ENCODE assay signal across 10 cellular contexts in the genomic region with DNA sequence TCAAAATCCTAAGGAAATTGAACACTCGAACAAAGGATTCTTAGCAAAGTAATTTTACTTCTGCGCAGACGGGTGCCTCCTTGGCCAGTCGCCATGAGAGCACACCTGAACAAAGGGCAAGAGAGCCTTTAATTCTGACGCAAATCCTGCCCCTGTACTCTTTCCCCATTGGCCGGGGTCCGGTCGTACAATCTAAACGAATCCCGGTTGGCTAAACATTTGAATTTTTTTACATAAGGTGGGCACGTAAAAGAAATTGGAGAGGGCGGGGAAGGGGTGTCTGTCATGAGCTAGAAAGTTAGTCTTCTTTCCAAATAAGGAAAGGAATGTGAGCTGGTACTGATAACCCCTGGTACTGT. TPM values are rescaled to one million over a fixed set of nuclear protein-coding genes. Genes with fewer than 3 reads are reported as not detected.
DNase-seq lines count a peak whose midpoint lies in the region; ATAC-seq, FAIRE-seq and TF ChIP-seq lines count a peak whose summit lies in the region.
"Had no signal": no experiment of that assay in that cellular context is flagged by ENCODE, and none has a peak within 500 bp of the region (broad histone marks: within the 10 kb centered on the region; RNA-seq: fewer than 3 reads in every experiment).

No MANE protein-coding gene starts in this region.

- no peak overlapping the region for H3K27ac Mint-ChIP-seq in activated naive CD8-positive, alpha-beta T cell treated with anti-CD3 and anti-CD28 coated beads, Interleukin-2, amount 50 U/mL, for 24 hours
- H3K27ac Mint-ChIP-seq in mesothelial cell of epicardium, result peak overlapping the region; percentile 97
- no peak overlapping the region for H3K27ac Mint-ChIP-seq in natural killer cell treated with Interleukin-12 subunit alpha and Interleukin-12 subunit beta and Interleukin-15 and Interleukin-18, amount 100 ng/mL, for 72 hours

- H3K36me3 Mint-ChIP-seq in activated naive CD8-positive, alpha-beta T cell treated with anti-CD3 and anti-CD28 coated beads, Interleukin-2, amount 50 U/mL, for 24 hours (ENCODE audit: low read depth), result no peaks in the 10 kb centered on the region
- H3K36me3 Mint-ChIP-seq in mesothelial cell of epicardium, result peaks cover 3% of the 10 kb centered on the region
- no peaks in the 10 kb centered on the region for H3K36me3 Mint-ChIP-seq in natural killer cell treated with Interleukin-12 subunit alpha and Interleukin-12 subunit beta and Interleukin-15 and Interleukin-18, amount 100 ng/mL, for 72 hours

- no peaks in the 10 kb centered on the region for H3K9me3 Mint-ChIP-seq in activated naive CD8-positive, alpha-beta T cell treated with anti-CD3 and anti-CD28 coated beads, Interleukin-2, amount 50 U/mL, for 24 hours
- no peaks in the 10 kb centered on the region for H3K9me3 Mint-ChIP-seq in mesothelial cell of epicardium
- no peaks in the 10 kb centered on the region for H3K9me3 Mint-ChIP-seq in natural killer cell treated with Interleukin-12 subunit alpha and Interleukin-12 subunit beta and Interleukin-15 and Interleukin-18, amount 100 ng/mL, for 72 hours
- H3K9me3 Mint-ChIP-seq: central memory CD8-positive, alpha-beta T cell had no signal

- FAIRE-seq in D721Med (lab: Jason Lieb, UNC), result no peak

- TF ChIP-seq CTCF in mesothelial cell of epicardium (IDR thresholded peaks at IDR 0.05; ENCODE audit: unreplicated experiment), result no peak
- no peak for TF ChIP-seq CTCF in D721Med (IDR thresholded peaks at IDR 0.05; ENCODE audit: insufficient read depth, missing control alignments)

- H3K27me3 Mint-ChIP-seq in activated naive CD8-positive, alpha-beta T cell treated with anti-CD3 and anti-CD28 coated beads, Interleukin-2, amount 50 U/mL, for 24 hours, result peaks cover 42% of the 10 kb centered on the region
- H3K27me3 Mint-ChIP-seq in mesothelial cell of epicardium (ENCODE audit: low read depth), result no peaks in the 10 kb centered on the region
- peaks cover 22 to 28% of the 10 kb centered on the region in 2 donors for H3K27me3 Mint-ChIP-seq in natural killer cell treated with Interleukin-12 subunit alpha and Interleukin-12 subunit beta and Interleukin-15 and Interleukin-18, amount 100 ng/mL, for 72 hours

- ATAC-seq in activated naive CD8-positive, alpha-beta T cell treated with anti-CD3 and anti-CD28 coated beads, Interleukin-2, amount 50 U/mL, for 24 hours, result no peak
- ATAC-seq in GM18520 (IDR thresholded peaks at IDR 0.05; ENCODE audit: unreplicated experiment), result no peak
- ATAC-seq in natural killer cell treated with Interleukin-12 subunit alpha and Interleukin-12 subunit beta and Interleukin-15 and Interleukin-18, amount 100 ng/mL, for 72 hours, result no peak

- DNase-seq in DMS53 treated with DMSO at 0.1 percent for 48 hours (lab: John Stamatoyannopoulos, UW; ENCODE audit: unreplicated experiment) (peak; percentile 82), NCI-H146 treated with DMSO at 0.1 percent for 48 hours (lab: John Stamatoyannopoulos, UW; ENCODE audit: unreplicated experiment) (peak; percentile 94), mesothelial cell of epicardium (ENCODE audit: low spot score in 2 of 2, unreplicated experiment in 2 of 2) (peak; percentile 43 to 73), D721Med (ENCODE audit: insufficient read length, low spot score) (no peak), hypothalamus (lab: John Stamatoyannopoulos, UW) (no peak)
- no peak for DNase-seq in activated naive CD8-positive, alpha-beta T cell treated with anti-CD3 and anti-CD28 coated beads, Interleukin-2, amount 50 U/mL, for 24 hours
- no peak for DNase-seq in natural killer cell treated with Interleukin-12 subunit alpha and Interleukin-12 subunit beta and Interleukin-15 and Interleukin-18, amount 100 ng/mL, for 72 hours (ENCODE audit: low spot score)
- DNase-seq: GF-D8 had no signal

- peaks cover 19% of the 10 kb centered on the region for H3K4me1 Mint-ChIP-seq in activated naive CD8-positive, alpha-beta T cell treated with anti-CD3 and anti-CD28 coated beads, Interleukin-2, amount 50 U/mL, for 24 hours
- H3K4me1 Mint-ChIP-seq in mesothelial cell of epicardium, result peaks cover 45% of the 10 kb centered on the region
- H3K4me1 Mint-ChIP-seq in natural killer cell treated with Interleukin-12 subunit alpha and Interleukin-12 subunit beta and Interleukin-15 and Interleukin-18, amount 100 ng/mL, for 72 hours (ENCODE audit: low read depth in 2 of 2), result peaks cover 10 to 12% of the 10 kb centered on the region in 2 donors

- peak overlapping the region; percentile 56 for H3K4me3 Mint-ChIP-seq in activated naive CD8-positive, alpha-beta T cell treated with anti-CD3 and anti-CD28 coated beads, Interleukin-2, amount 50 U/mL, for 24 hours
- H3K4me3 Mint-ChIP-seq in mesothelial cell of epicardium, result peak overlapping the region; percentile 59
- no peak overlapping the region for H3K4me3 Mint-ChIP-seq in natural killer cell treated with Interleukin-12 subunit alpha and Interleukin-12 subunit beta and Interleukin-15 and Interleukin-18, amount 100 ng/mL, for 72 hours

RNA-seq across cellular contexts. Expression of gene IL22RA1, which starts 8.2 kb away (rescaled TPM):
- total RNA-seq in mesothelial cell of epicardium, result 0.09 to 0.11 TPM in 2 of 3 replicates, not detected in the other
- not detected for total RNA-seq in natural killer cell treated with Interleukin-12 subunit alpha and Interleukin-12 subunit beta and Interleukin-15 and Interleukin-18, amount 100 ng/mL, for 72 hours

RNA-seq across cellular contexts. Expression of gene IFNLR1, which starts 35.9 kb away (rescaled TPM):
- total RNA-seq in mesothelial cell of epicardium, result 12.1 to 13.0 TPM (median 12.1 TPM) in 3 replicates
- 1 to 10 TPM in 1 of 2 donors, under 1 TPM in 1; 0.36 to 2.0 TPM for total RNA-seq in natural killer cell treated with Interleukin-12 subunit alpha and Interleukin-12 subunit beta and Interleukin-15 and Interleukin-18, amount 100 ng/mL, for 72 hours

RNA-seq across cellular contexts. Expression of gene MYOM3, which starts 39.2 kb away (rescaled TPM):
- 0.11 to 0.29 TPM (median 0.13 TPM) in 3 replicates for total RNA-seq in mesothelial cell of epicardium
- not detected for total RNA-seq in natural killer cell treated with Interleukin-12 subunit alpha and Interleukin-12 subunit beta and Interleukin-15 and Interleukin-18, amount 100 ng/mL, for 72 hours

Comparison
In these comparisons a context has a peak if more than half of its experiments do, and no peak if none do; other contexts are left out.
1. DNase-seq: peak in DMS53 treated with DMSO at 0.1 percent for 48 hours (single experiment), NCI-H146 treated with DMSO at 0.1 percent for 48 hours (single experiment) and mesothelial cell of epicardium (2 of 2); none in activated naive CD8-positive, alpha-beta T cell treated with anti-CD3 and anti-CD28 coated beads, Interleukin-2, amount 50 U/mL, for 24 hours (single experiment), D721Med (single experiment), hypothalamus (0 of 51) and natural killer cell treated with Interleukin-12 subunit alpha and Interleukin-12 subunit beta and Interleukin-15 and Interleukin-18, amount 100 ng/mL, for 72 hours (single experiment).